In the genomic region with DNA sequence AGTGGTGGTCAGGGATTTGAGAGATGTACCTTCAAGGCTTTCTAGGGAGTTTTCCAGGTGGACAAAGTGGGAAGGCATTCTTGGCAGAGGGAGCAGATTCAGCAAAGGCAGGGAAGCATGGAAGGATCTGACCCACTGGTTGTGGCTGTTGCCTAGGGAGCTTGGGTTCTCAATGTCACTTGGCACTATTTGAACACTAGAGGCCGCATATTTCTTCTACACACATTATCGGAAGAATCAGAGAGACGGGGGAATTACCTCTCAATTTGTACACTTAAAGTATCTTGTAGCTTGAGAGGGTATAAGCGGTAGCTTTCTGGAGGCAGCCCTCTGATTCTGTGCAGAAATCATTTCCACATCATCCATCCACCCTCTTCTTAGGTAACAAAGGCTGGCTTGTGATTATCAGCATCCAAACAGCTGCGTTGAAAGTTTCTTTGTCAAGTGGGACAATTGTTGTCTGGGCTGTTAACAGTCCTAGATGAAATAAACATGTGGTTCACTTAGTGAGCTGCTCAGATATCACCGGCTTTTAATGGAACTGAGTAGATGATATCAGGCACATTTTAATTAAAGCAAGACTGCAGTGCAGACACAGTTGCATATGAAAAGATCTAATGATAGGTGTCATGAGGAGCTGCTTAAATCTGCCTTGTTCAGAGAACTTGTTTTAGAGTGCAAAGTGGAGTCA, we compare ENCODE assay signal across 11 cellular contexts. TPM values are rescaled to one million over a fixed set of nuclear protein-coding genes. Genes with fewer than 3 reads are reported as not detected.
DNase-seq lines count a peak whose midpoint lies in the region; ATAC-seq and TF ChIP-seq lines count a peak whose summit lies in the region.
"Had no signal": no experiment of that assay in that cellular context is flagged by ENCODE, and none has a peak within 500 bp of the region (broad histone marks: within the 10 kb centered on the region; RNA-seq: fewer than 3 reads in every experiment).

No MANE protein-coding gene starts in this region.

- H3K27me3 Mint-ChIP-seq in neural crest cell (ENCODE audit: low read depth): peaks cover 93% of the 10 kb centered on the region
- peaks cover 48% of the 10 kb centered on the region for H3K27me3 Mint-ChIP-seq in activated T-helper 2 cell treated with anti-CD3 and anti-CD28 coated beads, Interferon-gamma antibody, Interleukin-2, Interleukin-4, amounts not matched to agents 10 μg/mL and 5 μg/mL and 100 μg/mL, durations not matched to agents 14 hours and 24 hours and 36 hours (ENCODE audit: low read depth)

- H3K4me3 Mint-ChIP-seq in neural crest cell: peak overlapping the region; percentile 83
- H3K4me3 Mint-ChIP-seq in activated T-helper 2 cell treated with anti-CD3 and anti-CD28 coated beads, Interferon-gamma antibody, Interleukin-2, Interleukin-4, amounts not matched to agents 10 μg/mL and 5 μg/mL and 100 μg/mL, durations not matched to agents 14 hours and 24 hours and 36 hours (ENCODE audit: low read depth): no peak overlapping the region
- H3K4me3 Mint-ChIP-seq: stimulated activated naive B cell treated with anti-CD40 and anti-IgM and Interleukin-4, amounts not matched to agents 10 μg/mL and 1 μg/mL and 100 μg/mL, for 72 hours had no signal

- ATAC-seq in SK-N-SH treated with all-trans-retinoic acid at 6 μM for 48 hours (peak; percentile 70), GM21717 (IDR thresholded peaks at IDR 0.05; ENCODE audit: unreplicated experiment) (no peak)

- H3K9me3 Mint-ChIP-seq in neural crest cell: no peaks in the 10 kb centered on the region
- no peaks in the 10 kb centered on the region for H3K9me3 Mint-ChIP-seq in activated T-helper 2 cell treated with anti-CD3 and anti-CD28 coated beads, Interferon-gamma antibody, Interleukin-2, Interleukin-4, amounts not matched to agents 10 μg/mL and 5 μg/mL and 100 μg/mL, durations not matched to agents 14 hours and 24 hours and 36 hours
- H3K9me3 Mint-ChIP-seq: stimulated activated naive B cell treated with anti-CD40 and anti-IgM and Interleukin-4, amounts not matched to agents 10 μg/mL and 1 μg/mL and 100 μg/mL, for 72 hours had no signal

- DNase-seq in GM12864 (ENCODE audit: low read depth) (no peak), NCI-H1105 (lab: John Stamatoyannopoulos, UW) (peak; percentile 85), neural crest cell (ENCODE audit: low read depth, low spot score) (no peak), NK-92 (lab: John Stamatoyannopoulos, UW; ENCODE audit: unreplicated experiment) (no peak), activated gamma-delta T cell (lab: John Stamatoyannopoulos, UW) (no peak)
- DNase-seq in activated T-helper 2 cell treated with anti-CD3 and anti-CD28 coated beads, Interferon-gamma antibody, Interleukin-2, Interleukin-4, amounts not matched to agents 10 μg/mL and 5 μg/mL and 100 μg/mL, durations not matched to agents 14 hours and 24 hours and 36 hours (ENCODE audit: low spot score): no peak
- DNase-seq: colonic mucosa; stimulated activated naive B cell treated with anti-CD40 and anti-IgM and Interleukin-4, amounts not matched to agents 10 μg/mL and 1 μg/mL and 100 μg/mL, for 72 hours had no signal

- no peak overlapping the region for H3K4me3 ChIP-seq in GM12864 (ENCODE audit: low read depth, low read length)
- H3K4me3 ChIP-seq: colonic mucosa had no signal

- H3K4me1 Mint-ChIP-seq in neural crest cell: peaks cover 31% of the 10 kb centered on the region
- H3K4me1 Mint-ChIP-seq in activated T-helper 2 cell treated with anti-CD3 and anti-CD28 coated beads, Interferon-gamma antibody, Interleukin-2, Interleukin-4, amounts not matched to agents 10 μg/mL and 5 μg/mL and 100 μg/mL, durations not matched to agents 14 hours and 24 hours and 36 hours (ENCODE audit: low read depth): no peaks in the 10 kb centered on the region

- H3K36me3 Mint-ChIP-seq in neural crest cell (ENCODE audit: low read depth): no peaks in the 10 kb centered on the region
- no peaks in the 10 kb centered on the region for H3K36me3 Mint-ChIP-seq in activated T-helper 2 cell treated with anti-CD3 and anti-CD28 coated beads, Interferon-gamma antibody, Interleukin-2, Interleukin-4, amounts not matched to agents 10 μg/mL and 5 μg/mL and 100 μg/mL, durations not matched to agents 14 hours and 24 hours and 36 hours (ENCODE audit: low read depth)
- H3K36me3 Mint-ChIP-seq: stimulated activated naive B cell treated with anti-CD40 and anti-IgM and Interleukin-4, amounts not matched to agents 10 μg/mL and 1 μg/mL and 100 μg/mL, for 72 hours had no signal

- peak; percentile 38 for TF ChIP-seq CTCF in GM12864 (IDR thresholded peaks at IDR 0.05; ENCODE audit: low read depth, low read length, missing control alignments)
- TF ChIP-seq CTCF in neural crest cell (conservative IDR thresholded peaks at IDR 0.05): peak; percentile 38

- no peak overlapping the region for H3K27ac Mint-ChIP-seq in neural crest cell (ENCODE audit: unreplicated experiment)
- no peak overlapping the region for H3K27ac Mint-ChIP-seq in activated T-helper 2 cell treated with anti-CD3 and anti-CD28 coated beads, Interferon-gamma antibody, Interleukin-2, Interleukin-4, amounts not matched to agents 10 μg/mL and 5 μg/mL and 100 μg/mL, durations not matched to agents 14 hours and 24 hours and 36 hours
- H3K27ac Mint-ChIP-seq: stimulated activated naive B cell treated with anti-CD40 and anti-IgM and Interleukin-4, amounts not matched to agents 10 μg/mL and 1 μg/mL and 100 μg/mL, for 72 hours had no signal

- intact Hi-C loops in activated T-helper 2 cell treated with anti-CD3 and anti-CD28 coated beads, Interferon-gamma antibody, Interleukin-2, Interleukin-4, amounts not matched to agents 10 μg/mL and 5 μg/mL and 100 μg/mL, durations not matched to agents 14 hours and 24 hours and 36 hours (cut with micrococcal nuclease): no loop called here

TF ChIP-seq in SK-N-SH treated with all-trans-retinoic acid at 6 μM for 48 hours, 23 proteins besides CTCF, POLR2A, EP300 and RAD21:
- TF ChIP-seq ESRRG (CRISPR knock-in tag; IDR thresholded peaks at IDR 0.05) (no peak), TCF4 (CRISPR knock-in tag; IDR thresholded peaks at IDR 0.05; ENCODE audit: borderline replicate concordance) (peak; percentile 62; the same call in 1 of the 2 replicates), BACH2 (CRISPR knock-in tag; IDR thresholded peaks at IDR 0.05; ENCODE audit: borderline replicate concordance) (no peak)

RNA-seq across cellular contexts. Expression of gene NELL1, which starts 2.6 kb away (rescaled TPM):
- total RNA-seq in neural crest cell: 0.51 and 1.2 TPM in 2 replicates
- 0.07 TPM in 1 of 2 replicates, not detected in the other for total RNA-seq in activated T-helper 2 cell treated with anti-CD3 and anti-CD28 coated beads, Interferon-gamma antibody, Interleukin-2, Interleukin-4, amounts not matched to agents 10 μg/mL and 5 μg/mL and 100 μg/mL, durations not matched to agents 14 hours and 24 hours and 36 hours
- total RNA-seq: T-helper 2 cell treated with Interferon-gamma antibody and Interleukin-4, amounts not matched to agents 100 ng/mL and 5 ng/mL, for 36 hours had no signal
